ENCODE assay signal across 8 cellular contexts in genomic region chr11:65711785-65712632, GRCh38. TPM values are rescaled to one million over a fixed set of nuclear protein-coding genes. Genes with fewer than 3 reads are reported as not detected.
DNase-seq lines count a peak whose midpoint lies in the region; FAIRE-seq and TF ChIP-seq lines count a peak whose summit lies in the region.

KAT5 (plus strand) TSS chr11:65712252; CDS start chr11:65712268, 16 bp downstream.

- FAIRE-seq in G401.6 (lab: Jason Lieb, UNC) = peak; percentile 30

- no peak within 1 kb of the TSS for H4K8ac ChIP-seq in H9 (replicated peaks; ENCODE audit: insufficient read length, low read depth, low read length)

- peak within 1 kb of the TSS; percentile 98 to 99 (median 99) for H3K27ac Mint-ChIP-seq in H9
- H3K27ac Mint-ChIP-seq in neural crest cell (ENCODE audit: unreplicated experiment) = peak within 1 kb of the TSS; percentile 97

- H3K27me3 Mint-ChIP-seq in H9 (ENCODE audit: low read depth) (peaks cover 7% of the 10 kb centered on the region), neural crest cell (ENCODE audit: low read depth) (peaks cover 10% of the 10 kb centered on the region)

- H2BK15ac ChIP-seq in H9 (ENCODE audit: low read depth, low read length) = no peak within 1 kb of the TSS

- H2AK5ac ChIP-seq in H9 (ENCODE audit: insufficient read length, low read length) = no peak within 1 kb of the TSS

- peak within 1 kb of the TSS; percentile 54 for H3K4me2 ChIP-seq in H9 (ENCODE audit: insufficient read depth, insufficient read length, low read length)

- H4K20me1 ChIP-seq in H9 (ENCODE audit: control insufficient read depth, insufficient read depth, insufficient read length) = no peaks in the 10 kb centered on the region

- H4K5ac ChIP-seq in H9 (ENCODE audit: insufficient read length, low read depth, low read length) = peak within 1 kb of the TSS; percentile 69

- H3K9me3 Mint-ChIP-seq in H9 (peaks cover 8 to 9% of the 10 kb centered on the region in 2 experiments; a peak in 4 of 5 replicates), neural crest cell (peaks cover 3% of the 10 kb centered on the region)

- H3K79me2 ChIP-seq in H9 (ENCODE audit: insufficient read depth, low read length) = no peaks in the 10 kb centered on the region

- H3K36me3 Mint-ChIP-seq in H9 (ENCODE audit: insufficient read depth in 1 of 3, low read depth in 3 of 3) (peaks cover 30 to 43% (median 42%) of the 10 kb centered on the region in 3 experiments), neural crest cell (ENCODE audit: low read depth) (peaks cover 16% of the 10 kb centered on the region)

- TF ChIP-seq CTCF in H9 (conservative IDR thresholded peaks at IDR 0.05) (peak; percentile 94), foreskin fibroblast (IDR thresholded peaks at IDR 0.05; ENCODE audit: low read depth, low read length) (peak; percentile 97), neural crest cell (conservative IDR thresholded peaks at IDR 0.05) (peak; percentile 93)

- H3K4me1 ChIP-seq in H9 (ENCODE audit: insufficient read depth, low read length) (peaks cover 2% of the 10 kb centered on the region; the same call in 1 of the 2 replicates), stomach smooth muscle (ENCODE audit: control insufficient read depth, insufficient read depth, low read length) (peaks cover 21% of the 10 kb centered on the region)

- peaks cover 3 to 4% of the 10 kb centered on the region in 2 experiments; a peak in 2 of 4 replicates for H3K4me1 Mint-ChIP-seq in H9
- peaks cover 19% of the 10 kb centered on the region for H3K4me1 Mint-ChIP-seq in neural crest cell

- H2BK5ac ChIP-seq in H9 (ENCODE audit: insufficient read length, low read length) = no peak within 1 kb of the TSS

- H3K4me3 Mint-ChIP-seq in H9 (peak within 1 kb of the TSS; percentile 85 to 90), neural crest cell (peak within 1 kb of the TSS; percentile 100)

- H3K27me3 ChIP-seq in H9 (ENCODE audit: insufficient read depth, low read length) = no peaks in the 10 kb centered on the region
- H3K27me3 ChIP-seq in MG63 = no peaks in the 10 kb centered on the region
- no peaks in the 10 kb centered on the region for H3K27me3 ChIP-seq in stomach smooth muscle (ENCODE audit: control insufficient read depth in 1 of 2, insufficient read depth in 2 of 2, low read length in 2 of 2)

- no peak within 1 kb of the TSS for H3K56ac ChIP-seq in H9 (ENCODE audit: insufficient read length, low read depth, low read length)

- H4K91ac ChIP-seq in H9 (ENCODE audit: insufficient read length, low read depth, low read length) = no peak within 1 kb of the TSS

- peak within 1 kb of the TSS; percentile 99 for H3K18ac ChIP-seq in H9 (ENCODE audit: insufficient read length, low read depth, low read length)

- no peaks in the 10 kb centered on the region for H3K79me1 ChIP-seq in H9 (ENCODE audit: insufficient read depth, low read depth, low read length, poor library complexity, severe bottlenecking)

- peak within 1 kb of the TSS; percentile 91 for H2BK120ac ChIP-seq in H9 (ENCODE audit: low read depth, low read length, poor library complexity, severe bottlenecking)

- DNase-seq in H9 (peak; percentile 99), MG63 (peak; percentile 94), SHP77 treated with DMSO at 0.1 percent for 48 hours (lab: John Stamatoyannopoulos, UW) (peak; percentile 95), activated gamma-delta T cell (lab: John Stamatoyannopoulos, UW) (peak; percentile 83), foreskin fibroblast (peak; percentile 97 to 99), neural crest cell (ENCODE audit: low read depth, low spot score) (peak; percentile 99)

- peak within 1 kb of the TSS; percentile 57 for H3K27ac ChIP-seq in H9 (ENCODE audit: insufficient read length, low read depth, low read length)
- H3K27ac ChIP-seq in stomach smooth muscle (ENCODE audit: low read length) = peak within 1 kb of the TSS; percentile 100

- H3K9ac ChIP-seq in H9 (ENCODE audit: extremely low read depth, insufficient read length, low read length) (peak within 1 kb of the TSS; percentile 76), stomach smooth muscle (ENCODE audit: low read length in 2 of 2) (peak within 1 kb of the TSS; percentile 95 to 98)

- H3K36me3 ChIP-seq in MG63 = peaks cover 43% of the 10 kb centered on the region
- H3K36me3 ChIP-seq in stomach smooth muscle (ENCODE audit: control insufficient read depth in 2 of 2, insufficient read depth in 2 of 2, low read length in 2 of 2) = peaks cover 32 to 35% of the 10 kb centered on the region in 2 donors

- H2BK12ac ChIP-seq in H9 (ENCODE audit: insufficient read length, low read depth, low read length) = no peak within 1 kb of the TSS

- H3K14ac ChIP-seq in H9 (ENCODE audit: insufficient read depth, low read length) = peak within 1 kb of the TSS; percentile 99

- H3K4ac ChIP-seq in H9 (ENCODE audit: low read depth, low read length) = no peak within 1 kb of the TSS; the same call in 1 of the 2 replicates

- no CpG with 5 or more reads among the region's 65 CpGs for WGBS in H9 (ENCODE audit: extremely low coverage, insufficient read length, low lambda C conversion rate)

- peak within 1 kb of the TSS; percentile 84 for H3K4me3 ChIP-seq in MG63
- peak within 1 kb of the TSS; percentile 71 to 78 for H3K4me3 ChIP-seq in foreskin fibroblast (ENCODE audit: low read depth in 1 of 2, low read length in 2 of 2)
- peak within 1 kb of the TSS; percentile 84 to 88 for H3K4me3 ChIP-seq in stomach smooth muscle (ENCODE audit: low read length in 2 of 2)

- H2AFZ ChIP-seq in H9 (ENCODE audit: low read length) = no peak within 1 kb of the TSS

- no peak within 1 kb of the TSS for H3T11ph ChIP-seq in H9 (ENCODE audit: low read length)

- no peaks in the 10 kb centered on the region for H3K9me3 ChIP-seq in H9 (ENCODE audit: control insufficient read depth, low read depth, low read length)
- H3K9me3 ChIP-seq in MG63 = no peaks in the 10 kb centered on the region
- no peaks in the 10 kb centered on the region for H3K9me3 ChIP-seq in stomach smooth muscle (ENCODE audit: control insufficient read depth in 2 of 2, low read length in 2 of 2)

- no peaks in the 10 kb centered on the region for H3K23me2 ChIP-seq in H9 (ENCODE audit: insufficient read length, low read depth, low read length, poor library complexity, severe bottlenecking)

- no peak within 1 kb of the TSS for H3K23ac ChIP-seq in H9 (ENCODE audit: insufficient read length, low read depth, low read length)

- no peak within 1 kb of the TSS for H2BK20ac ChIP-seq in H9 (ENCODE audit: low read depth, low read length, poor library complexity, severe bottlenecking)

RNA-seq across cellular contexts. Expression of gene KAT5, which starts in this region (rescaled TPM):
- total RNA-seq in H9 (2021) = 56.7 and 57.4 TPM in 2 replicates
- total RNA-seq in MG63 (2014; rRNA removed; shearing (Covaris generic); ENCODE audit: low replicate concordance) = 43.5 and 68.8 TPM in 2 replicates
- total RNA-seq in neural crest cell = 70.5 and 74.9 TPM in 2 replicates

Comparison
In these comparisons a context has a peak if more than half of its experiments do, and no peak if none do; other contexts are left out.
1. Peak in every context shown above with its lines: DNase-seq, H3K4me3 ChIP-seq and H3K27ac ChIP-seq.